In genomic region chr19:43270781-43271730, GRCh38 we compare ENCODE assay signal across 10 cellular contexts. TPM values are rescaled to one million over a fixed set of nuclear protein-coding genes. Genes with fewer than 3 reads are reported as not detected.
A peak's percentile ranks its signal among the peaks of the same experiment; 100 is the strongest.
DNase-seq lines count a peak whose midpoint lies in the region; ATAC-seq, FAIRE-seq and TF ChIP-seq lines count a peak whose summit lies in the region.
"Not testable (repeated sequence)": the region's sequence is repeated elsewhere in the genome, so short reads cannot be mapped to it uniquely, and the experiment has no call there.
"Had no signal": no experiment of that assay in that cellular context is flagged by ENCODE, and none has a peak within 500 bp of the region (broad histone marks: within the 10 kb centered on the region; RNA-seq: fewer than 3 reads in every experiment).

No MANE protein-coding gene starts in this region.

- not testable (repeated sequence) for H3K4me3 Mint-ChIP-seq in glutamatergic neuron (ENCODE audit: unreplicated experiment)

- H3K9me3 ChIP-seq in DND-41 (ENCODE audit: insufficient read depth, low read length, severe bottlenecking) = not testable (repeated sequence)

- H3K36me3 Mint-ChIP-seq in glutamatergic neuron (ENCODE audit: unreplicated experiment) = not testable (repeated sequence)

- not testable (repeated sequence) for H3K27me3 ChIP-seq in DND-41 (ENCODE audit: insufficient read depth, low read length, poor library complexity); bronchial epithelial cell (ENCODE audit: control insufficient read depth, insufficient read depth, low read length)

- TF ChIP-seq CTCF in DND-41 (IDR thresholded peaks at IDR 0.05; ENCODE audit: borderline replicate concordance, extremely low read depth, low read length, poor library complexity, severe bottlenecking) = peak; percentile 51
- peak; percentile 53 for TF ChIP-seq CTCF in bronchial epithelial cell (IDR thresholded peaks at IDR 0.05; ENCODE audit: insufficient read depth, low read length, severe bottlenecking)
- peak; percentile 61 for TF ChIP-seq CTCF in glutamatergic neuron (IDR thresholded peaks at IDR 0.05; ENCODE audit: partially characterized antibody, unreplicated experiment)
- TF ChIP-seq CTCF in retinal pigment epithelial cell (conservative IDR thresholded peaks at IDR 0.05; ENCODE audit: low read depth, low read length) = peak; percentile 36

- H3K4me1 Mint-ChIP-seq in glutamatergic neuron (ENCODE audit: low read depth, unreplicated experiment) = not testable (repeated sequence)

- H3K9me3 Mint-ChIP-seq in glutamatergic neuron (ENCODE audit: unreplicated experiment) = not testable (repeated sequence)

- not testable (repeated sequence) for H3K9ac ChIP-seq in DND-41 (ENCODE audit: low read depth, low read length)

- H3K27ac ChIP-seq in DND-41 (ENCODE audit: low read length) = not testable (repeated sequence)

- not testable (repeated sequence) for H3K36me3 ChIP-seq in DND-41 (ENCODE audit: insufficient read depth, low read length); bronchial epithelial cell (ENCODE audit: control insufficient read depth, insufficient read depth, low read length)

- not testable (repeated sequence) for H3K4me2 ChIP-seq in DND-41 (ENCODE audit: insufficient read depth, low read length)

- not testable (repeated sequence) for H4K20me1 ChIP-seq in DND-41 (ENCODE audit: insufficient read depth, low read length)

- H3K79me2 ChIP-seq in DND-41 (ENCODE audit: insufficient read depth, low read length) = not testable (repeated sequence)

- H3K4me1 ChIP-seq in DND-41 (ENCODE audit: insufficient read depth, low read length) = not testable (repeated sequence)

- FAIRE-seq in bronchial epithelial cell (lab: Jason Lieb, UNC) = not testable (repeated sequence)

- not testable (repeated sequence) for H3K27me3 Mint-ChIP-seq in glutamatergic neuron (ENCODE audit: unreplicated experiment)

- not testable (repeated sequence) for H2AFZ ChIP-seq in DND-41 (ENCODE audit: low read depth, low read length)

- H3K4me3 ChIP-seq in DND-41 (ENCODE audit: low read depth in 1 of 2, low read length in 2 of 2); Jurkat, Clone E6-1 (ENCODE audit: low read length); bronchial epithelial cell (ENCODE audit: low read depth, low read length); retinal pigment epithelial cell (ENCODE audit: low read length): not testable (repeated sequence)

- in situ Hi-C loops in SK-MEL-5 (cut with HindIII; ENCODE audit: low pct_unique_long_range_greater_than_20kb, low sequenced_read_pairs) = not testable (repeated sequence)

- not testable (repeated sequence) for ATAC-seq in DND-41 (ENCODE audit: insufficient read depth, low read depth)

- DNase-seq in DND-41 (peak; percentile 41), SK-MEL-5 (ENCODE audit: low read depth, low spot score) (peak; percentile 4), activated T-cell treated with anti-CD3 and anti-CD28 coated beads for 1 hour (ENCODE audit: low read depth) (peak; percentile 9), bronchial epithelial cell (ENCODE audit: low read depth) (peak; percentile 15), glutamatergic neuron (peak; percentile 40)
- peak; percentile 6 for DNase-seq in Jurkat, Clone E6-1 (ENCODE audit: low read depth, low spot score)
- not testable (repeated sequence) for DNase-seq in retinal pigment epithelial cell (ENCODE audit: low read depth)

- H3K27ac Mint-ChIP-seq in glutamatergic neuron (ENCODE audit: unreplicated experiment) = not testable (repeated sequence)

RNA-seq across cellular contexts. Expression of gene PSG9, which starts 1.7 kb away (rescaled TPM):
- polyA plus RNA-seq in Jurkat, Clone E6-1 (2012; ENCODE audit: insufficient read depth, insufficient read length) = not detected
- 0.40 TPM in 1 of 2 replicates, not detected in the other for total RNA-seq in SK-MEL-5 (2014; rRNA removed; shearing (Covaris generic))
- polyA plus RNA-seq in SK-MEL-5 (2015; cell fraction: cytosol; rRNA removed) = 0.28 and 0.38 TPM in 2 replicates
- polyA plus RNA-seq in SK-MEL-5 (2015; cell fraction: nucleus; rRNA removed) = not detected in 2 replicates
- not detected in 2 replicates for total RNA-seq in bronchial epithelial cell
- not detected for total RNA-seq in glutamatergic neuron (ENCODE audit: unreplicated experiment)
- total RNA-seq: T-helper 2 cell treated with Interferon-gamma antibody and Interleukin-4, amounts not matched to agents 100 ng/mL and 5 ng/mL, for 36 hours had no signal
- polyA plus RNA-seq: neural cell, small intestine had no signal
